Comparison of ENCODE assay signal across 1 cellular context in the genomic region with DNA sequence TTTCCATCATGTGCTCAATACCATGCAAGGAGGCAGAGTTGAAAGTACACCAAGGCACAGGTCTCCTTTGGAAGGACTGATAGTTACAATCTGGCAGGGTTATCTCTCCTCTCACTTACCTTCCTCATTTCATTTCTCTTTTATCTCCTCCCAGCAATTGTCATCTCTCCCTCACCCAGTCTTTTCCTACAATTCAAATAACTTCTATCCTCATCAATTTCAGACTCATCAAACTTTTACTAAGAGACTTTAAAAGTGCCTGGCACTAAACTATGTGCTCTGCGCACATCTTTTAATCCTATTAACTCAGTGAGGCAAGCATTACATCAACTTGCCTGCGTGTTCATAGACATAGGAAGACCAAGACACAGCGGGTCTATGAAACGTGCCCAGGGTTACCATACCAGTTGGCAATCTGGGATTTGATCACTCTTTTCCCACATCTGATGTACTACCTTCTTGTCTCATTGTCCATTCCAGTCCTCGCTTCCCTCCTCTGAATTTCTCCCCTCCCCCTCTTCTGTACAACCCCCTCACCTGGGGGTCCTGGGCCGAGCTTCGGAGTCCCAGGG.
TF ChIP-seq lines count a peak whose summit lies in the region.

No MANE protein-coding gene starts in this region.

TF ChIP-seq in GM12878, 131 proteins besides CTCF, POLR2A, EP300 and RAD21:
- TF ChIP-seq BHLHE40 (IDR thresholded peaks at IDR 0.05; ENCODE audit: borderline replicate concordance in 1 of 2, low read depth in 2 of 2, low read length in 1 of 2) = peak in 1 of 2 experiments; percentile 31; a peak in 1 of 4 replicates
- TF ChIP-seq RB1 (IDR thresholded peaks at IDR 0.05; ENCODE audit: borderline replicate concordance) = no peak
- no peak for TF ChIP-seq SRF (IDR thresholded peaks at IDR 0.05; ENCODE audit: low read depth in 2 of 2, low read length in 2 of 2)
- no peak for TF ChIP-seq NFYA (IDR thresholded peaks at IDR 0.05; ENCODE audit: borderline replicate concordance, low read depth, low read length)
- TF ChIP-seq IKZF2 (IDR thresholded peaks at IDR 0.05) = no peak
- TF ChIP-seq ZNF622 (IDR thresholded peaks at IDR 0.05) = no peak
- no peak for TF ChIP-seq KAT2A (conservative IDR thresholded peaks at IDR 0.05; ENCODE audit: control insufficient read depth, low read depth, low read length)
- TF ChIP-seq, protein P1, sequence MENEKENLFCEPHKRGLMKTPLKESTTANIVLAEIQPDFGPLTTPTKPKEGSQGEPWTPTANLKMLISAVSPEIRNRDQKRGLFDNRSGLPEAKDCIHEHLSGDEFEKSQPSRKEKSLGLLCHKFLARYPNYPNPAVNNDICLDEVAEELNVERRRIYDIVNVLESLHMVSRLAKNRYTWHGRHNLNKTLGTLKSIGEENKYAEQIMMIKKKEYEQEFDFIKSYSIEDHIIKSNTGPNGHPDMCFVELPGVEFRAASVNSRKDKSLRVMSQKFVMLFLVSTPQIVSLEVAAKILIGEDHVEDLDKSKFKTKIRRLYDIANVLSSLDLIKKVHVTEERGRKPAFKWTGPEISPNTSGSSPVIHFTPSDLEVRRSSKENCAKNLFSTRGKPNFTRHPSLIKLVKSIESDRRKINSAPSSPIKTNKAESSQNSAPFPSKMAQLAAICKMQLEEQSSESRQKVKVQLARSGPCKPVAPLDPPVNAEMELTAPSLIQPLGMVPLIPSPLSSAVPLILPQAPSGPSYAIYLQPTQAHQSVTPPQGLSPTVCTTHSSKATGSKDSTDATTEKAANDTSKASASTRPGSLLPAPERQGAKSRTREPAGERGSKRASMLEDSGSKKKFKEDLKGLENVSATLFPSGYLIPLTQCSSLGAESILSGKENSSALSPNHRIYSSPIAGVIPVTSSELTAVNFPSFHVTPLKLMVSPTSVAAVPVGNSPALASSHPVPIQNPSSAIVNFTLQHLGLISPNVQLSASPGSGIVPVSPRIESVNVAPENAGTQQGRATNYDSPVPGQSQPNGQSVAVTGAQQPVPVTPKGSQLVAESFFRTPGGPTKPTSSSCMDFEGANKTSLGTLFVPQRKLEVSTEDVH (IDR thresholded peaks at IDR 0.05; ENCODE audit: low read depth, partially characterized antibody) = no peak
- TF ChIP-seq GATAD2B (conservative IDR thresholded peaks at IDR 0.05; ENCODE audit: low read depth) = no peak
- peak; percentile 1; the same call in 1 of the 2 replicates for TF ChIP-seq PML (IDR thresholded peaks at IDR 0.05; ENCODE audit: low read length)
- TF ChIP-seq CBFB (IDR thresholded peaks at IDR 0.05; ENCODE audit: low read depth) = no peak
- no peak for TF ChIP-seq SMAD5 (IDR thresholded peaks at IDR 0.05; ENCODE audit: low read depth)
- TF ChIP-seq LARP7 (IDR thresholded peaks at IDR 0.05) = no peak
- TF ChIP-seq EED (IDR thresholded peaks at IDR 0.05; ENCODE audit: low read depth) = no peak
- TF ChIP-seq ZZZ3 (IDR thresholded peaks at IDR 0.05; ENCODE audit: control insufficient read depth, insufficient read length, low read depth) = no peak
- TF ChIP-seq SIN3A (IDR thresholded peaks at IDR 0.05; ENCODE audit: low read depth, low read length) = peak; percentile 40; the same call in 1 of the 2 replicates
- TF ChIP-seq TAF1 (IDR thresholded peaks at IDR 0.05; ENCODE audit: borderline replicate concordance, low read depth, low read length) = no peak
- 0 out of 2 replicates have a peak, but pooled peaks have one; percentile 26 for TF ChIP-seq ATF7 (IDR thresholded peaks at IDR 0.05; ENCODE audit: low read depth)
